Comparison of ENCODE assay signal across 12 cellular contexts in the genomic region with DNA sequence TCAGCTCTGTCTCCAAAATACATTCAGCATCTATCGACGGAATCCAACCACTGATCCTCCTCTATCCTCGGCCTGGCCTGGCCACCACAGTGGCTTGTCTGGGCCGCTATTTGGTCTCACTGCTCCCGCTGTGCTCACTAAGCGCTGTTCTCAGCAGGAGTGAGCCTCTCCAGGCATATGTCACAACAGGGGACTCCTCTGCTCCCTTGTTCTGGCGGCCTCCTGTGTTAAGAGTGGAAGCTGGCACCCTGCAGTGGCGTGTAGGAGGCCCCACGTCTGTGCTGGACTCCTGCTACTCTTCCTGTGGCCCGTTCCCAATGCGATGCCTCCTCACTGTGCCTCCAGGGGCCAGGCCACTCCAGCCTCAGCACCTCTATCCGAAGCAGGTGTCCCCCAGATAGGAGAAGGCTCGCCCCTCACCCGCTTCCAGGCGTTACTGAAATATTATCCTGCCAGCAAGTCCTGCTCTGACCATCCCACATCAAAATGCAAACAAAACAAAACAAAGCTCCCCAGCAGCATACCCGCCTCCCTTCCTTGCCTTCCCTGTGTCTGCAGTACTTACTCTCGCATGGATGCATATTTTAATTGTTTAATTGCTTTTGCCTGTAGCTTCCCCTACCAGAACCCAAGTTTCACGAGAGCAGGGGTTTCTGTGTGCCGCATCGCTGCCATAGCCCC. TPM values are rescaled to one million over a fixed set of nuclear protein-coding genes. Genes with fewer than 3 reads are reported as not detected.
DNase-seq lines count a peak whose midpoint lies in the region; ATAC-seq, FAIRE-seq and TF ChIP-seq lines count a peak whose summit lies in the region.
"Had no signal": no experiment of that assay in that cellular context is flagged by ENCODE, and none has a peak within 500 bp of the region (broad histone marks: within the 10 kb centered on the region; RNA-seq: fewer than 3 reads in every experiment).

No MANE protein-coding gene starts in this region.

- FAIRE-seq in bronchial epithelial cell (lab: Jason Lieb, UNC): peak; percentile 23

- no peaks in the 10 kb centered on the region for H3K9me3 ChIP-seq in HEK293 (ENCODE audit: control insufficient read depth, insufficient read depth, low read depth, low read length)

- no peaks in the 10 kb centered on the region for H3K4me1 ChIP-seq in HEK293 (ENCODE audit: control insufficient read depth, insufficient read depth, low read length)

- H3K36me3 ChIP-seq in HEK293 (ENCODE audit: control insufficient read depth in 2 of 2, insufficient read depth in 1 of 2, low read length in 2 of 2): peaks cover 0 to 59% of the 10 kb centered on the region in 2 experiments; a peak in 2 of 3 replicates
- peaks cover 3% of the 10 kb centered on the region for H3K36me3 ChIP-seq in bronchial epithelial cell (ENCODE audit: control insufficient read depth, insufficient read depth, low read length)

- H3K36me3 Mint-ChIP-seq in progenitor cell of endocrine pancreas (ENCODE audit: insufficient read depth): peaks cover 4% of the 10 kb centered on the region

- in situ Hi-C loops in GM13976 (cut with MboI; ENCODE audit: low sequenced_read_pairs, unreplicated experiment): no loop called here

- H3K4me3 ChIP-seq in HEK293 (ENCODE audit: low read depth, low read length) (no peak overlapping the region), bronchial epithelial cell (ENCODE audit: low read depth, low read length) (no peak overlapping the region)

- H3K27ac ChIP-seq in HEK293 (ENCODE audit: extremely low read depth, low read depth, low read length): no peak overlapping the region

- CTCF ChIA-PET in HEK293 (lab: Yijun Ruan, JAX): no interaction called here

- DNase-seq in NCI-H2107 treated with DMSO at 0.1 percent for 48 hours (lab: John Stamatoyannopoulos, UW; ENCODE audit: unreplicated experiment): peak; percentile 87
- DNase-seq in bronchial epithelial cell (ENCODE audit: low read depth): no peak
- DNase-seq in progenitor cell of endocrine pancreas (ENCODE audit: low spot score, unreplicated experiment): no peak
- no peak for DNase-seq in GM13976 (ENCODE audit: low spot score)
- DNase-seq in RPMI8226: no peak
- DNase-seq: activated T-cell treated with anti-CD3 and anti-CD28 coated beads, Interleukin-2, amount 50 U/mL, for 1 hour; CD4-positive, CD25-positive, alpha-beta regulatory T cell; left cardiac atrium; naive B cell; NCI-H1694 had no signal

- H3K4me3 Mint-ChIP-seq in progenitor cell of endocrine pancreas (ENCODE audit: low read depth): no peak overlapping the region
- H3K4me3 Mint-ChIP-seq: CD4-positive, CD25-positive, alpha-beta regulatory T cell; naive B cell had no signal

- H3K27me3 ChIP-seq in bronchial epithelial cell (ENCODE audit: control insufficient read depth, insufficient read depth, low read length): no peaks in the 10 kb centered on the region

- H3K27me3 Mint-ChIP-seq in progenitor cell of endocrine pancreas: no peaks in the 10 kb centered on the region
- H3K27me3 Mint-ChIP-seq: CD4-positive, CD25-positive, alpha-beta regulatory T cell; naive B cell had no signal

- H3K9me3 Mint-ChIP-seq in progenitor cell of endocrine pancreas (ENCODE audit: low read depth): no peaks in the 10 kb centered on the region
- H3K9me3 Mint-ChIP-seq: CD4-positive, CD25-positive, alpha-beta regulatory T cell; naive B cell had no signal

- H3K4me1 Mint-ChIP-seq in progenitor cell of endocrine pancreas (ENCODE audit: low read depth): peaks cover 2% of the 10 kb centered on the region
- H3K4me1 Mint-ChIP-seq: CD4-positive, CD25-positive, alpha-beta regulatory T cell; naive B cell had no signal

- ATAC-seq in HG03521 (IDR thresholded peaks at IDR 0.05; ENCODE audit: unreplicated experiment): no peak
- ATAC-seq: left cardiac atrium had no signal

- H3K27ac Mint-ChIP-seq in progenitor cell of endocrine pancreas: peak overlapping the region; percentile 19

- TF ChIP-seq CTCF in HEK293 (tag by site-specific recombination; IDR thresholded peaks at IDR 0.05): peak; percentile 40; the same call in 1 of the 2 replicates
- TF ChIP-seq CTCF in bronchial epithelial cell (IDR thresholded peaks at IDR 0.05; ENCODE audit: insufficient read depth, low read length, severe bottlenecking): no peak
- no peak for TF ChIP-seq CTCF in progenitor cell of endocrine pancreas (IDR thresholded peaks at IDR 0.05; ENCODE audit: unreplicated experiment)
- TF ChIP-seq CTCF in GM13976 (IDR thresholded peaks at IDR 0.05; ENCODE audit: borderline replicate concordance, control extremely low read depth, extremely low read depth, insufficient read depth, missing control alignments): no peak

- POLR2A ChIA-PET in HEK293 (lab: Yijun Ruan, JAX): no interaction called here

TF ChIP-seq in HEK293, 187 proteins besides CTCF, POLR2A, EP300 and RAD21 (continues in another document):
- TF ChIP-seq ZFHX2 (tag by site-specific recombination; conservative IDR thresholded peaks at IDR 0.05) (peak; percentile 48; the same call in 1 of the 2 replicates), ZSCAN30 (tag by site-specific recombination; IDR thresholded peaks at IDR 0.05) (0 out of 2 replicates have a peak, but pooled peaks have one; percentile 25), SCRT2 (tag by site-specific recombination; IDR thresholded peaks at IDR 0.05) (peak; percentile 39; the same call in 1 of the 2 replicates), ZNF555 (tag by site-specific recombination; conservative IDR thresholded peaks at IDR 0.05) (no peak), EGR2 (tag by site-specific recombination; IDR thresholded peaks at IDR 0.05; ENCODE audit: low read depth) (peak; percentile 38; the same call in 1 of the 2 replicates), MZF1 (tag by site-specific recombination; IDR thresholded peaks at IDR 0.05; ENCODE audit: borderline replicate concordance) (peak; percentile 18; the same call in 1 of the 2 replicates), ZBTB17 (tag by site-specific recombination; IDR thresholded peaks at IDR 0.05) (peak; percentile 36), ZNF24 (tag by site-specific recombination; IDR thresholded peaks at IDR 0.05) (peak; percentile 55; the same call in 1 of the 2 replicates), ZIC2 (tag by site-specific recombination; IDR thresholded peaks at IDR 0.05) (peak; percentile 100), WT1 (tag by site-specific recombination; IDR thresholded peaks at IDR 0.05) (peak; percentile 95), ZNF791 (tag by site-specific recombination; IDR thresholded peaks at IDR 0.05) (no peak), GLIS2 (tag by site-specific recombination; IDR thresholded peaks at IDR 0.05) (peak; percentile 48; the same call in 1 of the 2 replicates), ZNF155 (tag by site-specific recombination; IDR thresholded peaks at IDR 0.05) (no peak), OSR2 (tag by site-specific recombination; IDR thresholded peaks at IDR 0.05) (peak; percentile 97), ZBTB44 (tag by site-specific recombination; IDR thresholded peaks at IDR 0.05) (peak; percentile 77; the same call in 1 of the 2 replicates), ZNF548 (tag by site-specific recombination; IDR thresholded peaks at IDR 0.05) (no peak), ZNF394 (tag by site-specific recombination; IDR thresholded peaks at IDR 0.05; ENCODE audit: borderline replicate concordance) (peak; percentile 37; the same call in 1 of the 2 replicates), ZBTB8A (tag by site-specific recombination; IDR thresholded peaks at IDR 0.05) (peak; percentile 61; the same call in 1 of the 2 replicates), SCRT1 (tag by site-specific recombination; IDR thresholded peaks at IDR 0.05; ENCODE audit: borderline replicate concordance) (no peak), KLF9 (tag by site-specific recombination; IDR thresholded peaks at IDR 0.05; ENCODE audit: low read depth) (no peak), ZNF10 (tag by site-specific recombination; IDR thresholded peaks at IDR 0.05) (no peak), ZNF366 (tag by site-specific recombination; conservative IDR thresholded peaks at IDR 0.05) (0 out of 2 replicates have a peak, but pooled peaks have one; percentile 18), ZNF600 (tag by site-specific recombination; IDR thresholded peaks at IDR 0.05) (peak; percentile 93), FEZF1 (tag by site-specific recombination; IDR thresholded peaks at IDR 0.05) (peak; percentile 12; the same call in 1 of the 2 replicates)
- TF ChIP-seq, protein P1, sequence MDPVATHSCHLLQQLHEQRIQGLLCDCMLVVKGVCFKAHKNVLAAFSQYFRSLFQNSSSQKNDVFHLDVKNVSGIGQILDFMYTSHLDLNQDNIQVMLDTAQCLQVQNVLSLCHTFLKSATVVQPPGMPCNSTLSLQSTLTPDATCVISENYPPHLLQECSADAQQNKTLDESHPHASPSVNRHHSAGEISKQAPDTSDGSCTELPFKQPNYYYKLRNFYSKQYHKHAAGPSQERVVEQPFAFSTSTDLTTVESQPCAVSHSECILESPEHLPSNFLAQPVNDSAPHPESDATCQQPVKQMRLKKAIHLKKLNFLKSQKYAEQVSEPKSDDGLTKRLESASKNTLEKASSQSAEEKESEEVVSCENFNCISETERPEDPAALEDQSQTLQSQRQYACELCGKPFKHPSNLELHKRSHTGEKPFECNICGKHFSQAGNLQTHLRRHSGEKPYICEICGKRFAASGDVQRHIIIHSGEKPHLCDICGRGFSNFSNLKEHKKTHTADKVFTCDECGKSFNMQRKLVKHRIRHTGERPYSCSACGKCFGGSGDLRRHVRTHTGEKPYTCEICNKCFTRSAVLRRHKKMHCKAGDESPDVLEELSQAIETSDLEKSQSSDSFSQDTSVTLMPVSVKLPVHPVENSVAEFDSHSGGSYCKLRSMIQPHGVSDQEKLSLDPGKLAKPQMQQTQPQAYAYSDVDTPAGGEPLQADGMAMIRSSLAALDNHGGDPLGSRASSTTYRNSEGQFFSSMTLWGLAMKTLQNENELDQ (tag by site-specific recombination; IDR thresholded peaks at IDR 0.05; ENCODE audit: low read depth): no peak

RNA-seq across cellular contexts. Expression of gene CENPO, which starts 39.9 kb away (rescaled TPM):
- total RNA-seq in bronchial epithelial cell: 1.6 and 1.8 TPM in 2 replicates
- total RNA-seq in progenitor cell of endocrine pancreas: 28.8 and 30.6 TPM in 2 replicates

RNA-seq across cellular contexts. Expression of gene PTRHD1, which starts 39.9 kb away (rescaled TPM):
- total RNA-seq in bronchial epithelial cell: 11.8 and 13.8 TPM in 2 replicates
- total RNA-seq in progenitor cell of endocrine pancreas: 21.3 and 26.2 TPM in 2 replicates

Comparison
In these comparisons a context has a peak if more than half of its experiments do, and no peak if none do; other contexts are left out.
1. RNA of gene CENPO, which starts 39.9 kb away (total RNA-seq): 28.8 to 30.6 TPM in progenitor cell of endocrine pancreas; 1.6 to 1.8 TPM in bronchial epithelial cell; every median in the first group is over 10 times any median in the second.